ENCODE assay signal across 24 cellular contexts in genomic region chr10:63375458-63375857, GRCh38.
DNase-seq lines count a peak whose midpoint lies in the region; ATAC-seq, FAIRE-seq and TF ChIP-seq lines count a peak whose summit lies in the region.
"Had no signal": no experiment of that assay in that cellular context is flagged by ENCODE, and none has a peak within 500 bp of the region (broad histone marks: within the 10 kb centered on the region; RNA-seq: fewer than 3 reads in every experiment).

No MANE protein-coding gene starts in this region.

- H4K20me1 ChIP-seq in IMR-90 (ENCODE audit: insufficient read depth, low read length) (no peaks in the 10 kb centered on the region; the same call in 1 of the 2 replicates), K562 (replicated peaks; ENCODE audit: control insufficient read depth, insufficient read depth, low read length) (no peaks in the 10 kb centered on the region), hepatocyte (ENCODE audit: insufficient read depth, poor library complexity, severe bottlenecking) (peaks cover 2% of the 10 kb centered on the region)

- H3K18ac ChIP-seq in IMR-90 (ENCODE audit: low read depth, low read length) (no peak overlapping the region), mesenchymal stem cell (ENCODE audit: low read depth in 1 of 2, low read length in 2 of 2) (peak overlapping the region; percentile 33 to 76)

- H3K36me3 ChIP-seq in A673 (ENCODE audit: insufficient read depth, low read length, poor library complexity, severe bottlenecking) (no peaks in the 10 kb centered on the region), IMR-90 (ENCODE audit: control insufficient read depth, insufficient read depth, low read length) (0 out of 2 replicates have a peak, but pooled peaks cover 1% of the 10 kb centered on the region), K562 (ENCODE audit: control insufficient read depth, insufficient read depth, low read length) (peaks cover 10% of the 10 kb centered on the region; the same call in 1 of the 3 replicates), mesenchymal stem cell (ENCODE audit: control insufficient read depth in 1 of 2, insufficient read depth in 2 of 2, low read depth in 1 of 2, low read length in 2 of 2) (peaks cover 2 to 10% of the 10 kb centered on the region in 2 experiments), hepatocyte (replicated peaks; ENCODE audit: insufficient read depth, low read depth) (no peaks in the 10 kb centered on the region)

- H3K4me3 ChIP-seq in A673 (ENCODE audit: low read depth, low read length, poor library complexity, severe bottlenecking) = no peak overlapping the region
- H3K4me3 ChIP-seq in IMR-90 (ENCODE audit: insufficient read depth, low read depth, low read length) = no peak overlapping the region
- no peak overlapping the region for H3K4me3 ChIP-seq in K562
- no peak overlapping the region for H3K4me3 ChIP-seq in mesenchymal stem cell (ENCODE audit: insufficient read depth in 1 of 2, low read depth in 1 of 2, low read length in 2 of 2)
- no peak overlapping the region for H3K4me3 ChIP-seq in hepatocyte
- H3K4me3 ChIP-seq: BLaER1 treated with 17β-estradiol and CSF1 and Interleukin-3, amounts not matched to agents 10 nM and 100 nM had no signal

- H3K14ac ChIP-seq in IMR-90 (replicated peaks; ENCODE audit: low read depth, low read length) (no peak overlapping the region), mesenchymal stem cell (ENCODE audit: low read length in 2 of 2) (no peak overlapping the region)

- no peak for TF ChIP-seq EP300 in K562 (IDR thresholded peaks at IDR 0.05; ENCODE audit: low read length)

- no peak overlapping the region for H2BK20ac ChIP-seq in IMR-90 (ENCODE audit: low read depth, low read length)

- no peak overlapping the region for H2BK12ac ChIP-seq in mesenchymal stem cell (ENCODE audit: low read length in 2 of 2)

- no peak overlapping the region for H3K4me2 ChIP-seq in IMR-90 (ENCODE audit: low read depth, low read length)
- H3K4me2 ChIP-seq in K562 (ENCODE audit: insufficient read depth, low read length) = no peak overlapping the region
- H3K4me2 ChIP-seq in mesenchymal stem cell (ENCODE audit: low read length, poor library complexity, severe bottlenecking) = no peak overlapping the region
- no peak overlapping the region for H3K4me2 ChIP-seq in hepatocyte
- H3K4me2 ChIP-seq: BLaER1 treated with 17β-estradiol and CSF1 and Interleukin-3, amounts not matched to agents 10 nM and 100 nM had no signal

- dilution Hi-C loops in IMR-90 (cut with HindIII; ENCODE audit: low sequenced_read_pairs, unreplicated experiment) = no loop called here

- intact Hi-C loops in A673 (cut with micrococcal nuclease; ENCODE audit: unreplicated experiment) (no loop called here), IMR-90 (cut with micrococcal nuclease) (no loop called here), K562 (cut with micrococcal nuclease) (no loop called here)
- intact Hi-C loops in activated naive CD4-positive, alpha-beta T cell treated with anti-CD3 and anti-CD28 coated beads for 36 hours (cut with micrococcal nuclease) = no loop called here

- TF ChIP-seq POLR2A in IMR-90 (IDR thresholded peaks at IDR 0.05; ENCODE audit: low read depth, low read length) = no peak
- TF ChIP-seq POLR2A in K562 (conservative IDR thresholded peaks at IDR 0.05) = no peak

- H3K9me3 Mint-ChIP-seq in activated naive CD4-positive, alpha-beta T cell treated with anti-CD3 and anti-CD28 coated beads for 36 hours = peaks cover 2% of the 10 kb centered on the region
- H3K9me3 Mint-ChIP-seq: activated CD8-positive, alpha-beta T cell treated with anti-CD3 and anti-CD28 coated beads for 36 hours; stimulated activated naive CD8-positive, alpha-beta T cell treated with anti-CD3 and anti-CD28 coated beads, Interleukin-15, amount 100 ng/mL, for 72 hours had no signal

- H2BK5ac ChIP-seq in IMR-90 (ENCODE audit: low read depth, low read length, poor library complexity, severe bottlenecking) (peak overlapping the region; percentile 45), mesenchymal stem cell (ENCODE audit: low read depth, low read length, poor library complexity, severe bottlenecking) (no peak overlapping the region)

- H3K4me1 ChIP-seq in A673 (ENCODE audit: insufficient read depth, low read length, poor library complexity, severe bottlenecking) (peaks cover 25% of the 10 kb centered on the region), IMR-90 (ENCODE audit: control insufficient read depth, insufficient read depth, low read length) (no peaks in the 10 kb centered on the region), K562 (replicated peaks in 1 of 2; ENCODE audit: control insufficient read depth in 2 of 2, insufficient read depth in 2 of 2, low read length in 2 of 2) (no peaks in the 10 kb centered on the region), mesenchymal stem cell (ENCODE audit: control insufficient read depth, insufficient read depth, low read depth, low read length) (no peaks in the 10 kb centered on the region), hepatocyte (ENCODE audit: insufficient read depth) (no peaks in the 10 kb centered on the region)

- no peak overlapping the region for H2AFZ ChIP-seq in IMR-90 (replicated peaks; ENCODE audit: low read length, poor library complexity)
- no peak overlapping the region for H2AFZ ChIP-seq in K562 (ENCODE audit: low read depth, low read length)
- no peak overlapping the region for H2AFZ ChIP-seq in mesenchymal stem cell (ENCODE audit: low read depth, low read length)
- H2AFZ ChIP-seq in hepatocyte = no peak overlapping the region

- H3K27me3 Mint-ChIP-seq in activated naive CD4-positive, alpha-beta T cell treated with anti-CD3 and anti-CD28 coated beads for 36 hours (ENCODE audit: low read depth) = no peaks in the 10 kb centered on the region
- H3K27me3 Mint-ChIP-seq: activated CD8-positive, alpha-beta T cell treated with anti-CD3 and anti-CD28 coated beads for 36 hours; stimulated activated naive CD8-positive, alpha-beta T cell treated with anti-CD3 and anti-CD28 coated beads, Interleukin-15, amount 100 ng/mL, for 72 hours; type B pancreatic cell had no signal

- no peak overlapping the region for H2BK120ac ChIP-seq in IMR-90 (ENCODE audit: low read depth, low read length)
- peak overlapping the region; percentile 49 for H2BK120ac ChIP-seq in mesenchymal stem cell (ENCODE audit: low read depth, low read length)

- H2AK5ac ChIP-seq in IMR-90 (ENCODE audit: low read depth, low read length) = 0 out of 2 replicates have a peak overlapping the region, but pooled peaks have one; percentile 50
- H2AK5ac ChIP-seq in mesenchymal stem cell (ENCODE audit: low read length, severe bottlenecking) = no peak overlapping the region

- no peak overlapping the region for H3K4ac ChIP-seq in IMR-90 (ENCODE audit: low read depth, low read length)
- H3K4ac ChIP-seq in mesenchymal stem cell (ENCODE audit: low read depth in 1 of 2, low read length in 2 of 2) = no peak overlapping the region

- peaks cover 11% of the 10 kb centered on the region for H3K36me3 Mint-ChIP-seq in activated naive CD4-positive, alpha-beta T cell treated with anti-CD3 and anti-CD28 coated beads for 36 hours (ENCODE audit: low read depth)

- POLR2A ChIA-PET in A673 (lab: Charles Lee; ENCODE audit: low non-redundant PET) = no interaction called here
- POLR2A ChIA-PET in IMR-90 (lab: Charles Lee; ENCODE audit: unreplicated experiment) = interaction anchor here (0.6 kb wide), 1 partner anchor 8 kb away, joined by 4 read pairs; no protein-coding TSS in a partner anchor
- POLR2A ChIA-PET in K562 (lab: Yijun Ruan, JAX) = interaction anchor here (1.2 kb wide), 1 partner anchor 9 kb away, joined by 3 read pairs; no protein-coding TSS in a partner anchor

- H3K9me1 ChIP-seq in IMR-90 (ENCODE audit: insufficient read depth, low read length) (no peaks in the 10 kb centered on the region), K562 (ENCODE audit: control insufficient read depth, insufficient read depth, low read length) (no peaks in the 10 kb centered on the region)

- H3K79me1 ChIP-seq in IMR-90 (ENCODE audit: low read depth in 1 of 2, low read length in 2 of 2) (peaks cover 17 to 50% of the 10 kb centered on the region in 2 experiments), mesenchymal stem cell (replicated peaks; ENCODE audit: low read length, poor library complexity, severe bottlenecking) (peaks cover 6% of the 10 kb centered on the region)

- H3K27ac ChIP-seq in A673 (ENCODE audit: low read depth, low read length, poor library complexity, severe bottlenecking) (peak overlapping the region; percentile 38), IMR-90 (ENCODE audit: insufficient read depth, low read length) (no peak overlapping the region), K562 (ENCODE audit: extremely low read depth, low read depth, low read length) (no peak overlapping the region), mesenchymal stem cell (ENCODE audit: low read length, poor library complexity, severe bottlenecking) (no peak overlapping the region), hepatocyte (no peak overlapping the region)
- H3K27ac ChIP-seq: BLaER1 treated with 17β-estradiol and CSF1 and Interleukin-3, amounts not matched to agents 10 nM and 100 nM had no signal

- H3K9me3 ChIP-seq in A673 (ENCODE audit: low read depth, low read length, poor library complexity, severe bottlenecking) (no peaks in the 10 kb centered on the region), IMR-90 (ENCODE audit: control insufficient read depth, insufficient read depth, low read length) (no peaks in the 10 kb centered on the region), K562 (replicated peaks; ENCODE audit: control insufficient read depth, insufficient read depth, low read depth, low read length) (no peaks in the 10 kb centered on the region), mesenchymal stem cell (ENCODE audit: control insufficient read depth, low read length) (no peaks in the 10 kb centered on the region), hepatocyte (ENCODE audit: low read depth) (no peaks in the 10 kb centered on the region)

- TF ChIP-seq CTCF in A673 (conservative IDR thresholded peaks at IDR 0.05; ENCODE audit: low read depth, low read length) = no peak
- TF ChIP-seq CTCF in IMR-90 (conservative IDR thresholded peaks at IDR 0.05; ENCODE audit: low read depth, low read length) = no peak
- no peak for TF ChIP-seq CTCF in K562 (IDR thresholded peaks at IDR 0.05 in 2 of 3, conservative IDR thresholded peaks at IDR 0.05 in 1 of 3; ENCODE audit: insufficient read depth in 2 of 3, low read depth in 1 of 3, low read length in 3 of 3)
- no peak for TF ChIP-seq CTCF in hepatocyte (IDR thresholded peaks at IDR 0.05; ENCODE audit: poor library complexity)

- DNase-seq in A673 (ENCODE audit: low spot score) (no peak), IMR-90 (no peak), K562 (ENCODE audit: extremely low read depth in 1 of 4, low spot score in 3 of 4) (no peak), mesenchymal stem cell (peak; percentile 33), NCI-H2227 (lab: John Stamatoyannopoulos, UW; ENCODE audit: unreplicated experiment) (no peak), cerebellar cortex (ENCODE audit: low spot score) (no peak), hepatocyte (ENCODE audit: low spot score) (no peak)
- DNase-seq in activated naive CD4-positive, alpha-beta T cell treated with anti-CD3 and anti-CD28 coated beads for 36 hours = no peak
- DNase-seq: activated CD4-positive, CD25-positive, alpha-beta regulatory T cell; activated CD8-positive, alpha-beta T cell treated with anti-CD3 and anti-CD28 coated beads for 36 hours; activated gamma-delta T cell; Calu3; kidney glomerular epithelial cell; NCI-H1417 treated with DMSO at 0.1 percent for 48 hours; NCI-H510A treated with DMSO at 0.1 percent for 48 hours; NK-92 treated with Interleukin-12 subunit alpha and Interleukin-12 subunit beta, amount 100 ng/mL, for 24 hours; nucleus accumbens; retina; stimulated activated naive CD8-positive, alpha-beta T cell treated with anti-CD3 and anti-CD28 coated beads, Interleukin-15, amount 100 ng/mL, for 72 hours; T-helper 9 cell had no signal

- no peak overlapping the region for H4K91ac ChIP-seq in IMR-90 (ENCODE audit: insufficient read depth, low read depth, low read length)
- no peak overlapping the region for H4K91ac ChIP-seq in mesenchymal stem cell (ENCODE audit: low read length)

- BruUV-seq in A673 (replicated peaks; lab: Mats Ljungman, UMichigan) = no TSS peak
- no TSS peak for BruUV-seq in IMR-90 (replicated peaks; lab: Mats Ljungman, UMichigan)
- BruUV-seq in K562 (replicated peaks; lab: Mats Ljungman, UMichigan) = no TSS peak

- H3K79me2 ChIP-seq in K562 (ENCODE audit: control insufficient read depth, insufficient read depth, low read length) (peaks cover 19% of the 10 kb centered on the region; the same call in 2 of the 3 replicates), hepatocyte (peaks cover 62% of the 10 kb centered on the region)

- H2BK15ac ChIP-seq in IMR-90 (ENCODE audit: low read depth, low read length) (no peak overlapping the region), mesenchymal stem cell (ENCODE audit: low read depth, poor library complexity, severe bottlenecking) (no peak overlapping the region)

- H3K4me3 Mint-ChIP-seq in activated naive CD4-positive, alpha-beta T cell treated with anti-CD3 and anti-CD28 coated beads for 36 hours = no peak overlapping the region
- H3K4me3 Mint-ChIP-seq: activated CD8-positive, alpha-beta T cell treated with anti-CD3 and anti-CD28 coated beads for 36 hours; stimulated activated naive CD8-positive, alpha-beta T cell treated with anti-CD3 and anti-CD28 coated beads, Interleukin-15, amount 100 ng/mL, for 72 hours; type B pancreatic cell had no signal

- H4K8ac ChIP-seq in IMR-90 (ENCODE audit: low read depth in 2 of 2, low read length in 2 of 2) = peak overlapping the region in 1 of 2 experiments; percentile 42; a peak in 1 of 4 replicates
- H4K8ac ChIP-seq in mesenchymal stem cell (ENCODE audit: low read length) = no peak overlapping the region

- H3K23ac ChIP-seq in IMR-90 (ENCODE audit: low read depth, low read length) (no peak overlapping the region), mesenchymal stem cell (ENCODE audit: low read length in 2 of 2) (no peak overlapping the region)

- no peaks in the 10 kb centered on the region for H3K9me2 ChIP-seq in hepatocyte (replicated peaks; ENCODE audit: insufficient read depth)

- WGBS in IMR-90 (ENCODE audit: extremely low coverage in 2 of 2, insufficient read length in 1 of 2), 2 experiments = no CpG with 5 or more reads among the region's 5 CpGs
- WGBS in K562 (ENCODE audit: insufficient coverage, low coverage, missing lambda C conversion rate) = 78% methylated on average over 5 of the region's 5 CpGs
- WGBS in mesenchymal stem cell = 80% methylated on average over 5 of the region's 5 CpGs
- 90% methylated on average over 5 of the region's 5 CpGs for WGBS in hepatocyte (ENCODE audit: low lambda C conversion rate, missing lambda C conversion rate)

- TF ChIP-seq RAD21 in IMR-90 (IDR thresholded peaks at IDR 0.05; ENCODE audit: low read length) = no peak
- TF ChIP-seq RAD21 in K562 (CRISPR knock-in tag; conservative IDR thresholded peaks at IDR 0.05 in 1 of 2, IDR thresholded peaks at IDR 0.05 in 1 of 2) = no peak

- in situ Hi-C loops in IMR-90 (cut with MboI; ENCODE audit: low sequenced_read_pairs) (no loop called here), K562 (cut with MboI) (no loop called here)

- H2AK9ac ChIP-seq in IMR-90 (replicated peaks; ENCODE audit: low read depth, low read length, poor library complexity) = no peak overlapping the region

- FAIRE-seq in K562 (lab: Jason Lieb, UNC) = no peak
- FAIRE-seq: A204.1 had no signal

- ATAC-seq in IMR-90 (ENCODE audit: low read depth) (peak; percentile 11; the same call in 1 of the 2 replicates), K562 (peak; percentile 57)
- ATAC-seq: activated CD8-positive, alpha-beta T cell treated with anti-CD3 and anti-CD28 coated beads for 36 hours; esophagus mucosa; stimulated activated naive CD8-positive, alpha-beta T cell treated with anti-CD3 and anti-CD28 coated beads, Interleukin-15, amount 100 ng/mL, for 72 hours had no signal

- peaks cover 14% of the 10 kb centered on the region for H3K4me1 Mint-ChIP-seq in activated naive CD4-positive, alpha-beta T cell treated with anti-CD3 and anti-CD28 coated beads for 36 hours (ENCODE audit: low read depth)

- no peaks in the 10 kb centered on the region for H3K27me3 ChIP-seq in A673 (replicated peaks; ENCODE audit: insufficient read depth, low read depth, low read length, poor library complexity)
- no peaks in the 10 kb centered on the region for H3K27me3 ChIP-seq in IMR-90 (ENCODE audit: control insufficient read depth, insufficient read depth, low read length)
- H3K27me3 ChIP-seq in K562 (ENCODE audit: control insufficient read depth in 2 of 2, insufficient read depth in 2 of 2, low read length in 2 of 2) = no peaks in the 10 kb centered on the region
- no peaks in the 10 kb centered on the region for H3K27me3 ChIP-seq in mesenchymal stem cell (ENCODE audit: control insufficient read depth in 1 of 2, insufficient read depth in 1 of 2, low read length in 2 of 2)
- no peaks in the 10 kb centered on the region for H3K27me3 ChIP-seq in hepatocyte
- H3K27me3 ChIP-seq: BLaER1 treated with 17β-estradiol and CSF1 and Interleukin-3, amounts not matched to agents 10 nM and 100 nM had no signal

- H3K9ac ChIP-seq in IMR-90 (ENCODE audit: low read depth, low read length) (no peak overlapping the region), K562 (ENCODE audit: insufficient read depth in 1 of 2, low read depth in 2 of 2, low read length in 2 of 2) (no peak overlapping the region), mesenchymal stem cell (ENCODE audit: low read length) (peak overlapping the region; percentile 87)
- H3K9ac ChIP-seq: BLaER1 treated with 17β-estradiol and CSF1 and Interleukin-3, amounts not matched to agents 10 nM and 100 nM had no signal

- H3K27ac Mint-ChIP-seq in activated naive CD4-positive, alpha-beta T cell treated with anti-CD3 and anti-CD28 coated beads for 36 hours = no peak overlapping the region
- H3K27ac Mint-ChIP-seq: activated CD8-positive, alpha-beta T cell treated with anti-CD3 and anti-CD28 coated beads for 36 hours; stimulated activated naive CD8-positive, alpha-beta T cell treated with anti-CD3 and anti-CD28 coated beads, Interleukin-15, amount 100 ng/mL, for 72 hours; type B pancreatic cell had no signal

- H4K5ac ChIP-seq in IMR-90 (ENCODE audit: low read depth, low read length) = no peak overlapping the region

- CTCF ChIA-PET in A673 (lab: Charles Lee) = no interaction called here
- CTCF ChIA-PET in IMR-90 (lab: Yijun Ruan, JAX) = no interaction called here
- CTCF ChIA-PET in K562 (lab: Yijun Ruan, JAX; ENCODE audit: low intra/inter-chr PET ratio) = no interaction called here
- CTCF ChIA-PET in activated naive CD4-positive, alpha-beta T cell treated with anti-CD3 and anti-CD28 coated beads for 36 hours (lab: Charles Lee) = no interaction called here

- no peak overlapping the region for H3K56ac ChIP-seq in IMR-90 (ENCODE audit: extremely low read depth, insufficient read depth, low read length)
